1 cellular context compared by ENCODE assay signal in the genomic region with DNA sequence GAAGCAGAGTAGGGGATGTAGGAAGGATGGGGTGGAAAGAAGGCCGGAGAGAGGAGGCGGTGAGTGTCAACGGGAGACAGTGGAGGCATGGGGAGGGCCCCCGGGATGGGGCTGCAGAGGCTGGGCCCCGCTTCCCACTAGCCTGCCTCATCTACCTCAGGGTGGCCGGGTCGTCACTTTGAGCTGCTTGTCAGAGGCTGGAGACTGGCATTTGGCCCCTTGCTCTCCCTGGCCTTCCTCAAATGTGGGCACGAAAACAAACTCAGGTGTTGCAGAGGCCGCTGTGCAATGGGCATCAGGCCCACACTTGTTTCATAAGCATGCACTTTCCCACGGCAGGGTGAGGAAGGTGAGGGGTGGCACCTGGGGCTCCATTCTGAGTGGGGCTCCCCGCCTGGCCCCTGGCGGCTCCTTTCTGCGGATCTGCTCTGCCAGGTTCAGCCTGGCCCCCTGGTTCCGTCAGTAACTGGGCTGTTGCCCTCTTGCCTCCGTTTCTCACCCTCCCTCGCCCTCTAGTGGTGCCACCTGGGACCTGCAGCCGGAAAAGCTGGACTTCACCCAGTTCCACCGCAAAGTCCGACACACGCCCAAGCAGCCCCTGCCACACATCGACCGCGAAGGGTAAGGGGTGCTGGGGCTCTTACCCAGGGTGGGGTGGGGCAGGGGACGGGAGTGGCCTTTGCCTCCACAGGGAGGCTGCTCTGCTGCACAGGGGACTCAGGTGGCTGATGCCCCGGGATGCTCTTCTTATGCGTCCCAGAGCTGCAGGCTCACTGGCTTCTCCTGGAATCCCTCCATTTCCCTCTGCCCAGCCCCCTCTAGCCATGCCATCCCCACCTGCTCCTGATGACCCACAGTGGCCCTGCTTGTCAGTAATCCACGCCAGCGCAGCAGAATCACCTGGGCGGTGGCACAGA.
TF ChIP-seq lines count a peak whose summit lies in the region.

No MANE protein-coding gene starts in this region.

TF ChIP-seq in HEK293, 187 proteins besides CTCF, POLR2A, EP300 and RAD21 (continued from another document):
- TF ChIP-seq, protein P1, sequence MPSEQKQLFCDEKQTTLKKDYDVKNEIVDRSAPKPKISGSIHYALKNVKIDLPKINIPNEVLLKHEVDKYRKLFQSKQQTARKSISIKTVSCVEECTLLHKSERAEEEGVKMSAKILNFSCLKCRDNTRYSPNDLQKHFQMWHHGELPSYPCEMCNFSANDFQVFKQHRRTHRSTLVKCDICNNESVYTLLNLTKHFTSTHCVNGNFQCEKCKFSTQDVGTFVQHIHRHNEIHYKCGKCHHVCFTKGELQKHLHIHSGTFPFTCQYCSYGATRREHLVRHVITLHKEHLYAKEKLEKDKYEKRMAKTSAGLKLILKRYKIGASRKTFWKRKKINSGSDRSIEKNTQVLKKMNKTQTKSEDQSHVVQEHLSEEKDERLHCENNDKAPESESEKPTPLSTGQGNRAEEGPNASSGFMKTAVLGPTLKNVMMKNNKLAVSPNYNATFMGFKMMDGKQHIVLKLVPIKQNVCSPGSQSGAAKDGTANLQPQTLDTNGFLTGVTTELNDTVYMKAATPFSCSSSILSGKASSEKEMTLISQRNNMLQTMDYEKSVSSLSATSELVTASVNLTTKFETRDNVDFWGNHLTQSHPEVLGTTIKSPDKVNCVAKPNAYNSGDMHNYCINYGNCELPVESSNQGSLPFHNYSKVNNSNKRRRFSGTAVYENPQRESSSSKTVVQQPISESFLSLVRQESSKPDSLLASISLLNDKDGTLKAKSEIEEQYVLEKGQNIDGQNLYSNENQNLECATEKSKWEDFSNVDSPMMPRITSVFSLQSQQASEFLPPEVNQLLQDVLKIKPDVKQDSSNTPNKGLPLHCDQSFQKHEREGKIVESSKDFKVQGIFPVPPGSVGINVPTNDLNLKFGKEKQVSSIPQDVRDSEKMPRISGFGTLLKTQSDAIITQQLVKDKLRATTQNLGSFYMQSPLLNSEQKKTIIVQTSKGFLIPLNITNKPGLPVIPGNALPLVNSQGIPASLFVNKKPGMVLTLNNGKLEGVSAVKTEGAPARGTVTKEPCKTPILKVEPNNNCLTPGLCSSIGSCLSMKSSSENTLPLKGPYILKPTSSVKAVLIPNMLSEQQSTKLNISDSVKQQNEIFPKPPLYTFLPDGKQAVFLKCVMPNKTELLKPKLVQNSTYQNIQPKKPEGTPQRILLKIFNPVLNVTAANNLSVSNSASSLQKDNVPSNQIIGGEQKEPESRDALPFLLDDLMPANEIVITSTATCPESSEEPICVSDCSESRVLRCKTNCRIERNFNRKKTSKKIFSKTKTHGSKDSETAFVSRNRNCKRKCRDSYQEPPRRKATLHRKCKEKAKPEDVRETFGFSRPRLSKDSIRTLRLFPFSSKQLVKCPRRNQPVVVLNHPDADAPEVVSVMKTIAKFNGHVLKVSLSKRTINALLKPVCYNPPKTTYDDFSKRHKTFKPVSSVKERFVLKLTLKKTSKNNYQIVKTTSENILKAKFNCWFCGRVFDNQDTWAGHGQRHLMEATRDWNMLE (tag by site-specific recombination; conservative IDR thresholded peaks at IDR 0.05; ENCODE audit: low read depth): no peak
- no peak for TF ChIP-seq ZNF664 (tag by site-specific recombination; IDR thresholded peaks at IDR 0.05)
